In the genomic region with DNA sequence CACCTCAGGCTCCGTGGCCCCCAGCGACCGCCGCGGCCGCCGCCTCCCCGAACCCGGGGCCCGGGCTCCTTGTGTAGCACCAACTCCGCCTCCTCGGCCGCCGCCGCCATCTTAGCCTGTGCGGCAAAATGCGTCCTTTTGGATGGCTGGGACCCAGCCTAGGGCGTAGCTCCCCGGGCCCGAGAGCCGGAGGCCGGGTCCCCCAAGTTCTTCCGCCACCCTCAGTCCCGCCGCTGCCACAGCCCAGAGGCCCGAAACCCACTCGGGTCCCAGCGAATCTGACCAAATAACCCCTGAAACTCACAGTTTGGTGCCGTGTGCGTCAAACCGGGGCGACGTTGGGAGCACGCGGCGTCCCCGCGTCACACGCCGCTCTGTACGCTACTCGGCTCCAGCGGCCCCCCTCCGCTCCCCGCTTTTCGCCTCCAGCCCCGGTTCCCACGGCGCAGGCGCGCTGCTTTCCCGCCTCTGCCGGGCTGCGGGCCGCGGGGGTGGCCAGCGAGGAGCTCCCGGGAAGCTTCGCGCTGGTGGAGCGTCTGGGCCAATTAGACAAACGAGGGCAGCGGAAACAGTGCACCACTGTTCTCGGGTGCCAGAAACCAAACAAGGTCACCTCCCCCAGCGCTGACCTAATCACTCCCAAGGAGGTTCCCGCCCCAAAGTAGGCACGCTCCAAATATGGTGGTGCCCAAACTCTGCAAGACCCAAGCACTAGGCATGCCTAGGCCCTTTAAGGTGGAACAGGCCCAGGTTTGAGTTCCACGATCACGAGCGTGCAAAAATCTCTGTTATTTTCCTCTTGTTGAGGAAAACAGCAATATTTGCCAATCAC, we compare ENCODE assay signal across 8 cellular contexts. TPM values are rescaled to one million over a fixed set of nuclear protein-coding genes. Genes with fewer than 3 reads are reported as not detected.
A peak's percentile ranks its signal among the peaks of the same experiment; 100 is the strongest.
DNase-seq lines count a peak whose midpoint lies in the region; ATAC-seq and TF ChIP-seq lines count a peak whose summit lies in the region.

Gene ZNF644 (minus strand): TSS at position 350 of the 832 bp plus-strand sequence. CDS start 39,682 bp downstream, outside the sequence.

- TF ChIP-seq CTCF in HFF-Myc (IDR thresholded peaks at IDR 0.05; ENCODE audit: low read depth, low read length, missing control alignments) (no peak), gastroesophageal sphincter (IDR thresholded peaks at IDR 0.05) (no peak), neutrophil (IDR thresholded peaks at IDR 0.05) (peak; percentile 8)

- peak; percentile 62 to 74 for TF ChIP-seq POLR2A in gastroesophageal sphincter (IDR thresholded peaks at IDR 0.05)

- H3K36me3 ChIP-seq in gastroesophageal sphincter (no peaks in the 10 kb centered on the region), neutrophil (no peaks in the 10 kb centered on the region)

- H3K4me3 ChIP-seq in HFF-Myc (replicated peaks; ENCODE audit: low read depth, low read length) (peak within 1 kb of the TSS; percentile 92), gastroesophageal sphincter (peak within 1 kb of the TSS; percentile 85 to 88), neutrophil (ENCODE audit: low read depth in 1 of 2, low read length in 1 of 2) (peak within 1 kb of the TSS; percentile 80 to 86)

- 0% methylated on average over 3 of the region's 70 CpGs; no CpG with 5 or more reads in 1 of the 2 donors for WGBS in gastroesophageal sphincter (ENCODE audit: low coverage in 1 of 2), 2 donors

- DNase-seq in GM04504 (ENCODE audit: low read depth) (peak; percentile 86), HFF-Myc (ENCODE audit: extremely low read depth, low read depth) (peak; percentile 74), MV-4-11 (lab: John Stamatoyannopoulos, UW) (peak; percentile 95), SK-N-DZ (ENCODE audit: low spot score) (peak; percentile 89), substantia nigra (lab: John Stamatoyannopoulos, UW) (peak; percentile 53 to 95 (median 88))
- peak; percentile 97 for DNase-seq in activated naive CD4-positive, alpha-beta T cell treated with anti-CD3 and anti-CD28 coated beads for 36 hours

- H3K27me3 ChIP-seq in gastroesophageal sphincter (no peaks in the 10 kb centered on the region), neutrophil (peaks cover 3% of the 10 kb centered on the region)

- peaks cover 72% of the 10 kb centered on the region for H3K4me1 Mint-ChIP-seq in activated naive CD4-positive, alpha-beta T cell treated with anti-CD3 and anti-CD28 coated beads for 36 hours (ENCODE audit: low read depth)

- peak; percentile 95 for ATAC-seq in gastroesophageal sphincter

- CTCF ChIA-PET in activated naive CD4-positive, alpha-beta T cell treated with anti-CD3 and anti-CD28 coated beads for 36 hours (lab: Charles Lee): no interaction called here

- peak within 1 kb of the TSS; percentile 91 for H3K4me3 Mint-ChIP-seq in activated naive CD4-positive, alpha-beta T cell treated with anti-CD3 and anti-CD28 coated beads for 36 hours

- H3K36me3 Mint-ChIP-seq in activated naive CD4-positive, alpha-beta T cell treated with anti-CD3 and anti-CD28 coated beads for 36 hours (ENCODE audit: low read depth): peaks cover 25% of the 10 kb centered on the region

- intact Hi-C loops in activated naive CD4-positive, alpha-beta T cell treated with anti-CD3 and anti-CD28 coated beads for 36 hours (cut with micrococcal nuclease): loop anchor here (1.0 to 10.0 kb wide), 13 partner anchors 103 to 1963 kb away; partner anchors contain the start of genes GFI1, HFM1, TGFBR3 and ZNF326

- TF ChIP-seq EP300 in gastroesophageal sphincter (IDR thresholded peaks at IDR 0.05): peak; percentile 51

- no peaks in the 10 kb centered on the region for H3K9me3 Mint-ChIP-seq in activated naive CD4-positive, alpha-beta T cell treated with anti-CD3 and anti-CD28 coated beads for 36 hours

- no peaks in the 10 kb centered on the region for H3K27me3 Mint-ChIP-seq in activated naive CD4-positive, alpha-beta T cell treated with anti-CD3 and anti-CD28 coated beads for 36 hours (ENCODE audit: low read depth)

- peaks cover 4 to 52% (median 7%) of the 10 kb centered on the region in 3 donors for H3K4me1 ChIP-seq in gastroesophageal sphincter
- H3K4me1 ChIP-seq in neutrophil (ENCODE audit: control insufficient read depth in 1 of 2, insufficient read depth in 1 of 2, low read depth in 1 of 2, low read length in 1 of 2): peaks cover 12 to 26% of the 10 kb centered on the region in 2 experiments

- H3K9me3 ChIP-seq in gastroesophageal sphincter (no peaks in the 10 kb centered on the region), neutrophil (no peaks in the 10 kb centered on the region)

- H3K27ac Mint-ChIP-seq in activated naive CD4-positive, alpha-beta T cell treated with anti-CD3 and anti-CD28 coated beads for 36 hours: peak within 1 kb of the TSS; percentile 96

- peak within 1 kb of the TSS; percentile 97 to 99 (median 98) for H3K27ac ChIP-seq in gastroesophageal sphincter
- H3K27ac ChIP-seq in neutrophil: peak within 1 kb of the TSS; percentile 92
- peak within 1 kb of the TSS; percentile 97 for H3K27ac ChIP-seq in substantia nigra (ENCODE audit: low read depth, low read length, poor library complexity, severe bottlenecking)

RNA-seq across cellular contexts. Expression of gene ZNF644, which starts in this region (rescaled TPM):
- polyA plus RNA-seq in SK-N-DZ (2014; cell fraction: cytosol; rRNA removed): 22.2 and 31.9 TPM in 2 replicates
- 14.9 and 23.0 TPM in 2 replicates for polyA plus RNA-seq in SK-N-DZ (2014; cell fraction: nucleus; rRNA removed)
- 10 to 100 TPM; 42.4 to 42.8 TPM for total RNA-seq in activated naive CD4-positive, alpha-beta T cell treated with anti-CD3 and anti-CD28 coated beads for 36 hours
- total RNA-seq in gastroesophageal sphincter: 10 to 100 TPM; 40.2 to 83.3 (median 53.8) TPM

Comparison
In these comparisons a context has a peak if more than half of its experiments do, and no peak if none do; other contexts are left out.
1. Peak in every context shown above with its lines: DNase-seq, ATAC-seq, H3K4me3 ChIP-seq and H3K27ac ChIP-seq.